In the genomic region with DNA sequence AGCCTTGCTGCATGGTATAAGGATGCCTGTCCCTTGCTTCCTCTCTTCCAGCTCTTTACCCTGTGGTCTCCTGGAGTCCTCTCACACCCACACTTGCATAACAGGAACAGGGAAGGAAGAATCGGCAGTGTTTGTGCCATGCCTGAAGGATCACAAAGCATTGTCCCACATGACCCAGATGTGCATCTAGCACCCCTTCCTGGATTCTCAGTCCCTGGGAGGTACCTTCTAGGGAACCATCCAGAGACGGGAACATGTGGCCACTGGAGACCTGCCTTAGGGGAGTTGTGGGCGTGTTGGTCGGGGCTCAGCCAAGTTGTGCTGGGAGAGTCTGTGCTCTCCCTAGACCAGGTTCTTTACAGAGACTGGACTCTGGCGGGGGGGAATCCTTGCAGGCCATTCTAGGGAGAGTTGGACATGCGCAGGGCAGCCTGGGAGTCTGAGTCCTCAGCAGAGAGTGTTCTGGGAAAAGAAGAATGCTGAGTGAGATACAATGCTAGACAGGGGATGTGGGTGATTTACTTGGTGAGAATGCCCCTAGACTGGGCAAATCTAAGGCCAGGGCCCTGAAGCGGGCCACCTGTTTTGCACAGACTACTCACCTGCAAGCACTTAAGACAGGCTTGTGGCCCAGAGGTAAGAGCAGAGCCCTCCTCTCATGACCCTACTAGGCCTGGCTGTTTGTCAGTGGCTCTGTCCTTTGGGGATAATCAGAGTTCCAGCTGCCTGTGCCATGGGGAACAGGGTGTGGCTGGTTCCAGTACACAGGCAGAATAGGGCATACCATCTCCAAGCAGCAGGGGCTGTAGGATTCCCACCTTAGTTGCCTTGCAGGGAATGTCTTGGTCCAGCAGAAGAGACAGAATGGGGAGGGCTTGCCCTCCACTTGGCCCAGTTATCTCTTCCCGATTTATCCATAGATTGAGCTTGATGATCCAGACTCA, we compare ENCODE assay signal across 21 cellular contexts.
DNase-seq lines count a peak whose midpoint lies in the region; ATAC-seq and TF ChIP-seq lines count a peak whose summit lies in the region.
"Had no signal": no experiment of that assay in that cellular context is flagged by ENCODE, and none has a peak within 500 bp of the region (broad histone marks: within the 10 kb centered on the region; RNA-seq: fewer than 3 reads in every experiment).

No MANE protein-coding gene starts in this region.

- H3K4me1 Mint-ChIP-seq in dendritic cell treated with granulocyte-macrophage colony-stimulating factor and Interleukin-4, amounts not matched to agents 40 ng/mL and 50 ng/mL, for 4 days (ENCODE audit: low read depth), result peaks cover 54% of the 10 kb centered on the region
- H3K4me1 Mint-ChIP-seq in effector memory CD8-positive, alpha-beta T cell (ENCODE audit: low read depth in 2 of 2), result peaks cover 16 to 30% of the 10 kb centered on the region in 2 donors

- H3K36me3 Mint-ChIP-seq in dendritic cell treated with granulocyte-macrophage colony-stimulating factor and Interleukin-4, amounts not matched to agents 40 ng/mL and 50 ng/mL, for 4 days (ENCODE audit: low read depth), result peaks cover 10% of the 10 kb centered on the region
- H3K36me3 Mint-ChIP-seq in effector memory CD8-positive, alpha-beta T cell (ENCODE audit: insufficient read depth), result peaks cover 3% of the 10 kb centered on the region

- no peak overlapping the region for H3K4me3 Mint-ChIP-seq in dendritic cell treated with granulocyte-macrophage colony-stimulating factor and Interleukin-4, amounts not matched to agents 40 ng/mL and 50 ng/mL, for 4 days
- H3K4me3 Mint-ChIP-seq in effector memory CD8-positive, alpha-beta T cell, result no peak overlapping the region
- H3K4me3 Mint-ChIP-seq: activated naive CD8-positive, alpha-beta T cell; CD8-positive, alpha-beta T cell; stimulated activated naive CD8-positive, alpha-beta T cell treated with anti-CD3 and anti-CD28 coated beads, Interleukin-15, Interleukin-2, amounts not matched to agents 100 ng/mL and 50 ng/mL, for 24 hours; T-helper 2 cell treated with Interferon-gamma antibody and Interleukin-4, amounts not matched to agents 5 μg/mL and 100 μg/mL, for 36 hours had no signal

- no peaks in the 10 kb centered on the region for H3K27me3 ChIP-seq in upper lobe of right lung
- H3K27me3 ChIP-seq: breast epithelium had no signal

- intact Hi-C loops in dendritic cell treated with granulocyte-macrophage colony-stimulating factor and Interleukin-4, amounts not matched to agents 40 ng/mL and 50 ng/mL, for 4 days (cut with micrococcal nuclease), result no loop called here
- intact Hi-C loops in upper lobe of right lung (cut with DNase I), result no loop called here

- H3K27me3 Mint-ChIP-seq in dendritic cell treated with granulocyte-macrophage colony-stimulating factor and Interleukin-4, amounts not matched to agents 40 ng/mL and 50 ng/mL, for 4 days, result peaks cover 5% of the 10 kb centered on the region
- no peaks in the 10 kb centered on the region for H3K27me3 Mint-ChIP-seq in effector memory CD8-positive, alpha-beta T cell
- H3K27me3 Mint-ChIP-seq: activated naive CD8-positive, alpha-beta T cell had no signal

- H3K36me3 ChIP-seq in upper lobe of right lung, result no peaks in the 10 kb centered on the region
- H3K36me3 ChIP-seq: breast epithelium, prostate gland had no signal

- peak; percentile 54 for ATAC-seq in upper lobe of right lung
- ATAC-seq in effector memory CD8-positive, alpha-beta T cell (replicated peaks), result no peak
- ATAC-seq: A549; CD8-positive, alpha-beta T cell had no signal

- peaks cover 26% of the 10 kb centered on the region for H3K4me1 ChIP-seq in upper lobe of right lung
- H3K4me1 ChIP-seq: breast epithelium, prostate gland had no signal

- H3K9me3 Mint-ChIP-seq in dendritic cell treated with granulocyte-macrophage colony-stimulating factor and Interleukin-4, amounts not matched to agents 40 ng/mL and 50 ng/mL, for 4 days, result peaks cover 7% of the 10 kb centered on the region
- no peaks in the 10 kb centered on the region for H3K9me3 Mint-ChIP-seq in effector memory CD8-positive, alpha-beta T cell
- H3K9me3 Mint-ChIP-seq: CD8-positive, alpha-beta T cell; stimulated activated naive CD8-positive, alpha-beta T cell treated with anti-CD3 and anti-CD28 coated beads, Interleukin-15, Interleukin-2, amounts not matched to agents 100 ng/mL and 50 ng/mL, for 24 hours; T-helper 2 cell treated with Interferon-gamma antibody and Interleukin-4, amounts not matched to agents 5 μg/mL and 100 μg/mL, for 36 hours had no signal

- H3K4me3 ChIP-seq in upper lobe of right lung, result no peak overlapping the region
- H3K4me3 ChIP-seq: A549, breast epithelium, prostate gland had no signal

- no peak overlapping the region for H3K27ac ChIP-seq in upper lobe of right lung
- H3K27ac ChIP-seq: A549, prostate gland had no signal

- TF ChIP-seq CTCF in upper lobe of right lung (IDR thresholded peaks at IDR 0.05), result no peak

- DNase-seq in activated effector memory CD4-positive, alpha-beta T cell treated with anti-CD3 and anti-CD28 coated beads, Interleukin-2, amount 50 U/mL, for 16 hours, result peak; percentile 37
- no peak for DNase-seq in activated effector memory CD4-positive, alpha-beta T cell treated with Interleukin-2 at 50 U/mL for 16 hours
- DNase-seq in islet precursor cell (peak; percentile 29), upper lobe of right lung (no peak), globus pallidus (ENCODE audit: low spot score) (no peak)
- DNase-seq in activated CD8-positive, alpha-beta memory T cell treated with anti-CD3 and anti-CD28 coated beads, Interleukin-2, amount 50 U/mL, for 48 hours, result no peak
- no peak for DNase-seq in effector memory CD8-positive, alpha-beta T cell
- DNase-seq: activated CD4-positive, alpha-beta T cell treated with anti-CD3 and anti-CD28 coated beads for 4 hours; activated CD8-positive, alpha-beta memory T cell treated with anti-CD3 and anti-CD28 coated beads, Interleukin-2, amount 50 U/mL, for 4 hours; CD8-positive, alpha-beta T cell; NCI-H1092 treated with DMSO at 0.1 percent for 48 hours; NCI-H2227 treated with DMSO at 0.1 percent for 48 hours; NK-92 treated with Interleukin-12 subunit alpha and Interleukin-12 subunit beta, amount 100 ng/mL, for 24 hours; SHP77 had no signal

- H3K9me3 ChIP-seq in upper lobe of right lung, result no peaks in the 10 kb centered on the region
- H3K9me3 ChIP-seq: A549, breast epithelium, prostate gland had no signal

- peak overlapping the region; percentile 56 for H3K27ac Mint-ChIP-seq in dendritic cell treated with granulocyte-macrophage colony-stimulating factor and Interleukin-4, amounts not matched to agents 40 ng/mL and 50 ng/mL, for 4 days
- no peak overlapping the region for H3K27ac Mint-ChIP-seq in effector memory CD8-positive, alpha-beta T cell
- H3K27ac Mint-ChIP-seq: activated naive CD8-positive, alpha-beta T cell; CD8-positive, alpha-beta T cell; stimulated activated naive CD8-positive, alpha-beta T cell treated with anti-CD3 and anti-CD28 coated beads, Interleukin-15, Interleukin-2, amounts not matched to agents 100 ng/mL and 50 ng/mL, for 24 hours; T-helper 2 cell treated with Interferon-gamma antibody and Interleukin-4, amounts not matched to agents 5 μg/mL and 100 μg/mL, for 36 hours had no signal

Comparison
In these comparisons a context has a peak if more than half of its experiments do, and no peak if none do; other contexts are left out.
1. DNase-seq: peak in activated effector memory CD4-positive, alpha-beta T cell treated with anti-CD3 and anti-CD28 coated beads, Interleukin-2, amount 50 U/mL, for 16 hours (single experiment) and islet precursor cell (single experiment); none in activated effector memory CD4-positive, alpha-beta T cell treated with Interleukin-2 at 50 U/mL for 16 hours (single experiment), upper lobe of right lung (single experiment), activated CD8-positive, alpha-beta memory T cell treated with anti-CD3 and anti-CD28 coated beads, Interleukin-2, amount 50 U/mL, for 48 hours (single experiment), effector memory CD8-positive, alpha-beta T cell (0 of 3) and globus pallidus (single experiment).